17 cellular contexts compared by ENCODE assay signal in genomic region chr12:39795481-39795880, GRCh38.
DNase-seq lines count a peak whose midpoint lies in the region; ATAC-seq and TF ChIP-seq lines count a peak whose summit lies in the region.
"Had no signal": no experiment of that assay in that cellular context is flagged by ENCODE, and none has a peak within 500 bp of the region (broad histone marks: within the 10 kb centered on the region; RNA-seq: fewer than 3 reads in every experiment).

No MANE protein-coding gene starts in this region.

- H3K27ac ChIP-seq in VCaP, result no peak overlapping the region

- DNase-seq in mucosa of descending colon, result peak in 1 of 3 donors; percentile 28
- no peak for DNase-seq in T-helper 1 cell
- no peak for DNase-seq in amygdala (lab: John Stamatoyannopoulos, UW)
- no peak for DNase-seq in NCI-H526 (lab: John Stamatoyannopoulos, UW)
- DNase-seq: C1 segment of cervical spinal cord; Caco-2; CD4-positive, CD25-positive, alpha-beta regulatory T cell; CD8-positive, alpha-beta T cell; DMS153; DMS79; EL; GDM1; GOT3 had no signal

- H3K4me3 ChIP-seq in mucosa of descending colon, result no peak overlapping the region
- H3K4me3 ChIP-seq: GM12878, HAP-1 had no signal

- peak; percentile 47 for TF ChIP-seq CTCF in LNCAP (IDR thresholded peaks at IDR 0.05)
- TF ChIP-seq CTCF in VCaP (conservative IDR thresholded peaks at IDR 0.05), result peak; percentile 68
- TF ChIP-seq CTCF in mucosa of descending colon (IDR thresholded peaks at IDR 0.05), result no peak

- intact Hi-C loops in mucosa of descending colon (cut with DNase I, micrococcal nuclease), result no loop called here

- no peaks in the 10 kb centered on the region for H3K4me1 ChIP-seq in mucosa of descending colon (ENCODE audit: low read depth)
- H3K4me1 ChIP-seq: Caco-2, HAP-1 had no signal

- ATAC-seq in mucosa of descending colon, result peak; percentile 64
- ATAC-seq: CD8-positive, alpha-beta T cell; GM12878 had no signal

- no peaks in the 10 kb centered on the region for H3K36me3 ChIP-seq in mucosa of descending colon (ENCODE audit: low read depth)
- H3K36me3 ChIP-seq: HAP-1 had no signal

- no peaks in the 10 kb centered on the region for H3K9me3 ChIP-seq in mucosa of descending colon
- H3K9me3 ChIP-seq: Caco-2, HAP-1 had no signal
